In the genomic region with DNA sequence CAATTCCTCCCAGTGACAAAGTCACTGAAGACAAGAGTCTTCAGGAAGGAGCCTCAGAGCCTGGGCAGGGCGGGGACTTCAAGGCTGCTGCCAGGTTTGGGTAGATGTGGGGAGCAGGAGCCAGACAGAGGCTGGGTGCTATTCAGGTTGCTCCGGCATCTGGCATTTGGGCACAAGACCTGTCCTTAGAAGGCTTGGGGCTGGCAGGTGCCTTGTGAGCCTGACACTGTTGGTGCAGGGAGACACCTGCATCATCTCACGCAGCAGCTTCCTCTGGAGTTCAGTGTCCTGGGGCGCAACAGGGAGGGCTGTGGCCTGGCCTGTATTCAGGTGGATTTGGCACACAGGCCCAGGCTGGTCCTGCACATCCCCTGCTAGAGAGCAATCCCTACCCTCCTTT, we compare ENCODE assay signal across 11 cellular contexts.
DNase-seq lines count a peak whose midpoint lies in the region; ATAC-seq and TF ChIP-seq lines count a peak whose summit lies in the region.
"Had no signal": no experiment of that assay in that cellular context is flagged by ENCODE, and none has a peak within 500 bp of the region (broad histone marks: within the 10 kb centered on the region; RNA-seq: fewer than 3 reads in every experiment).

No MANE protein-coding gene starts in this region.

- no peaks in the 10 kb centered on the region for H3K9me3 ChIP-seq in tibial nerve

- 90 to 100% methylated on average over 2 to 4 of the region's 4 CpGs for WGBS in tibial nerve, 2 donors

- H3K4me3 Mint-ChIP-seq in activated T-cell treated with anti-CD3 and anti-CD28 coated beads, Interleukin-2, amount 50 U/mL, for 24 hours, result no peak overlapping the region
- H3K4me3 Mint-ChIP-seq in activated T-cell treated with anti-CD3 and anti-CD28 coated beads, Interleukin-2, amount 50 U/mL, for 4 hours, result no peak overlapping the region
- H3K4me3 Mint-ChIP-seq in naive thymus-derived CD8-positive, alpha-beta T cell, result no peak overlapping the region
- H3K4me3 Mint-ChIP-seq: T-helper 1 cell treated with Interleukin-12 subunit alpha and Interleukin-12 subunit beta and Interleukin-4 antibody, amounts not matched to agents 30 μg/mL and 1 μg/mL, for 36 hours had no signal

- DNase-seq in activated T-cell treated with anti-CD3 and anti-CD28 coated beads, Interleukin-2, amount 50 U/mL, for 24 hours, result no peak
- no peak for DNase-seq in activated T-cell treated with anti-CD3 and anti-CD28 coated beads, Interleukin-2, amount 50 U/mL, for 4 hours
- DNase-seq in coronary artery (ENCODE audit: low spot score) (no peak), tibial nerve (ENCODE audit: low spot score in 2 of 2) (no peak), NCI-H1436 treated with DMSO at 0.1 percent for 48 hours (lab: John Stamatoyannopoulos, UW) (no peak)
- DNase-seq in naive thymus-derived CD8-positive, alpha-beta T cell, result peak in 1 of 10 donors; percentile 50
- DNase-seq in effector CD8-positive, alpha-beta T cell (lab: John Stamatoyannopoulos, UW), result no peak
- DNase-seq: anterior cingulate cortex, NCI-H1436 had no signal

- H3K4me1 ChIP-seq in tibial nerve, result peaks cover 3 to 98% (median 71%) of the 10 kb centered on the region in 4 donors

- peaks cover 59% of the 10 kb centered on the region for H3K4me1 Mint-ChIP-seq in activated T-cell treated with anti-CD3 and anti-CD28 coated beads, Interleukin-2, amount 50 U/mL, for 24 hours (ENCODE audit: low read depth)
- peaks cover 57% of the 10 kb centered on the region for H3K4me1 Mint-ChIP-seq in activated T-cell treated with anti-CD3 and anti-CD28 coated beads, Interleukin-2, amount 50 U/mL, for 4 hours (ENCODE audit: low read depth)
- H3K4me1 Mint-ChIP-seq in naive thymus-derived CD8-positive, alpha-beta T cell, result peaks cover 39 to 76% (median 73%) of the 10 kb centered on the region in 4 donors

- H3K27ac ChIP-seq in coronary artery, result peak overlapping the region; percentile 57 to 79
- H3K27ac ChIP-seq in tibial nerve, result peak overlapping the region; percentile 7 to 87 (median 62)

- TF ChIP-seq CTCF in coronary artery (IDR thresholded peaks at IDR 0.05) (no peak), tibial nerve (IDR thresholded peaks at IDR 0.05) (no peak)

- no peak for ATAC-seq in activated T-cell treated with anti-CD3 and anti-CD28 coated beads, Interleukin-2, amount 50 U/mL, for 4 hours
- no peak for ATAC-seq in naive thymus-derived CD8-positive, alpha-beta T cell
- no peak for ATAC-seq in HG02981 (IDR thresholded peaks at IDR 0.05; ENCODE audit: unreplicated experiment)

- H3K27me3 ChIP-seq in tibial nerve, result no peaks in the 10 kb centered on the region

- peak overlapping the region; percentile 12 for H3K4me3 ChIP-seq in coronary artery
- no peak overlapping the region for H3K4me3 ChIP-seq in tibial nerve

- no peaks in the 10 kb centered on the region for H3K27me3 Mint-ChIP-seq in activated T-cell treated with anti-CD3 and anti-CD28 coated beads, Interleukin-2, amount 50 U/mL, for 24 hours
- H3K27me3 Mint-ChIP-seq in activated T-cell treated with anti-CD3 and anti-CD28 coated beads, Interleukin-2, amount 50 U/mL, for 4 hours (ENCODE audit: low read depth), result no peaks in the 10 kb centered on the region
- no peaks in the 10 kb centered on the region for H3K27me3 Mint-ChIP-seq in naive thymus-derived CD8-positive, alpha-beta T cell

- POLR2A ChIA-PET in naive thymus-derived CD8-positive, alpha-beta T cell (lab: Charles Lee), result no interaction called here

- H3K9me3 Mint-ChIP-seq in activated T-cell treated with anti-CD3 and anti-CD28 coated beads, Interleukin-2, amount 50 U/mL, for 24 hours, result no peaks in the 10 kb centered on the region
- H3K9me3 Mint-ChIP-seq in activated T-cell treated with anti-CD3 and anti-CD28 coated beads, Interleukin-2, amount 50 U/mL, for 4 hours, result no peaks in the 10 kb centered on the region
- no peaks in the 10 kb centered on the region for H3K9me3 Mint-ChIP-seq in naive thymus-derived CD8-positive, alpha-beta T cell
- H3K9me3 Mint-ChIP-seq: T-helper 1 cell treated with Interleukin-12 subunit alpha and Interleukin-12 subunit beta and Interleukin-4 antibody, amounts not matched to agents 30 μg/mL and 1 μg/mL, for 36 hours had no signal

- H3K27ac Mint-ChIP-seq in activated T-cell treated with anti-CD3 and anti-CD28 coated beads, Interleukin-2, amount 50 U/mL, for 24 hours, result peak overlapping the region; percentile 78
- peak overlapping the region; percentile 25 to 88 (median 73) for H3K27ac Mint-ChIP-seq in naive thymus-derived CD8-positive, alpha-beta T cell
- H3K27ac Mint-ChIP-seq: T-helper 1 cell treated with Interleukin-12 subunit alpha and Interleukin-12 subunit beta and Interleukin-4 antibody, amounts not matched to agents 30 μg/mL and 1 μg/mL, for 36 hours had no signal

- H3K36me3 Mint-ChIP-seq in activated T-cell treated with anti-CD3 and anti-CD28 coated beads, Interleukin-2, amount 50 U/mL, for 24 hours (ENCODE audit: low read depth), result no peaks in the 10 kb centered on the region
- H3K36me3 Mint-ChIP-seq in activated T-cell treated with anti-CD3 and anti-CD28 coated beads, Interleukin-2, amount 50 U/mL, for 4 hours (ENCODE audit: insufficient read depth), result no peaks in the 10 kb centered on the region
- peaks cover 0 to 4% (median 0%) of the 10 kb centered on the region in 3 donors for H3K36me3 Mint-ChIP-seq in naive thymus-derived CD8-positive, alpha-beta T cell

- peaks cover 0 to 3% (median 0%) of the 10 kb centered on the region in 3 donors for H3K36me3 ChIP-seq in tibial nerve

- no peak for TF ChIP-seq EP300 in tibial nerve (IDR thresholded peaks at IDR 0.05)

- no peak for TF ChIP-seq POLR2A in tibial nerve (IDR thresholded peaks at IDR 0.05)
